ENCODE assay signal across 17 cellular contexts in the genomic region with DNA sequence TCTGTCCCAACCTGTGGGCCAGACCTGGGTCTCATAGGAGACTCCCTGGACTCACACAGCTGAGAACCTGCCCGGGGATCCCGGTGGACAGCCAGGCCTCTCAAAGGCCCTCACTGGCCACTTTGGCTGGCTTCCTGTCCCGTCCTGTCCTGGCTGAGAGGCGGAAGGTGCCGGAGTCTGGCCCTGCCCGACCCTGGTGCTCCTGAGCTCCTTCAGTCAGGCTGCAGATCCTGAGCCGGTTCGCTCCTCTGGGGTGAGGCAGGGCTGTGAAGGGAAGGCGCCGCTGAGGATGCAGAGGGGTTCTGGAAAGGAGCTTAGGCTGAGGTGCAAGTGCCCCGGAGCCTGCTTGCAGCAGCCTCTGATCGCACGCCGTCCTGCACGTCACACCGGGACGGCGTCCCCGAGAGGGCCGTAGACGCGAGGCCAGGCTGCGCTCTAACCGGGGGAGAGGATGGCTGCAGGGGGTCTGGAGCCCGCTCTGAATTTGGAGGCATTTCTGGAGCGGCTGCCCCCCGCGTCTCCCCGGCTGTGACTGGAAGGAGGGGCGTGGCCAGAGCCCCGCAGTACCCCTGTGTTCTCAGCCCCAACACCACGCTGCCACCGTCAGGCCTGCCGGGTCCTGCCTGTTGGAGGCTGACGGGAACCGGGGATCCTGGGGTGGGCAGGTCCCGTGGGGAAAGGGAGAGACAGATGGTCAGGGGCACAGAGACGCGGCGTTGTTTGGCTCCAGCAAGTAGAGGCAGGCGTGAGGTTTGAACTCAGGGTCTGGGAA. TPM values are rescaled to one million over a fixed set of nuclear protein-coding genes. Genes with fewer than 3 reads are reported as not detected.
A peak's percentile ranks its signal among the peaks of the same experiment; 100 is the strongest.
DNase-seq lines count a peak whose midpoint lies in the region; FAIRE-seq and TF ChIP-seq lines count a peak whose summit lies in the region.
"Had no signal": no experiment of that assay in that cellular context is flagged by ENCODE, and none has a peak within 500 bp of the region (broad histone marks: within the 10 kb centered on the region; RNA-seq: fewer than 3 reads in every experiment).

No MANE protein-coding gene starts in this region.

- FAIRE-seq in kidney (lab: Jason Lieb, UNC), result no peak
- FAIRE-seq: H54 had no signal

- H3K36me3 ChIP-seq in BLaER1 (peaks cover 78% of the 10 kb centered on the region), kidney (ENCODE audit: control insufficient read depth in 1 of 2, insufficient read depth in 2 of 2, low read length in 2 of 2) (peaks cover 21 to 38% of the 10 kb centered on the region in 2 donors), SJCRH30 (peaks cover 55% of the 10 kb centered on the region)

- CTCF ChIA-PET in RWPE1 (lab: Yijun Ruan, JAX), result no interaction called here

- H3K9me3 ChIP-seq in BLaER1 (no peaks in the 10 kb centered on the region), kidney (ENCODE audit: control insufficient read depth in 1 of 2, low read length in 2 of 2) (no peaks in the 10 kb centered on the region), SJCRH30 (replicated peaks) (no peaks in the 10 kb centered on the region)

- H3K4me1 ChIP-seq in BLaER1 (peaks cover 15% of the 10 kb centered on the region), kidney (ENCODE audit: control insufficient read depth in 1 of 2, insufficient read depth in 1 of 2, low read depth in 1 of 2, low read length in 2 of 2) (peaks cover 11 to 13% of the 10 kb centered on the region in 2 donors), SJCRH30 (peaks cover 7% of the 10 kb centered on the region; the same call in 1 of the 2 replicates)

- H3K4me2 ChIP-seq in BLaER1, result no peak overlapping the region

- peaks cover 94% of the 10 kb centered on the region for H4K20me1 ChIP-seq in BLaER1

- intact Hi-C loops in kidney (cut with DNase I), result no loop called here

- H3K4me3 ChIP-seq in BLaER1 (no peak overlapping the region), kidney (ENCODE audit: low read length in 2 of 2) (no peak overlapping the region), SJCRH30 (no peak overlapping the region)

- peak overlapping the region; percentile 34; the same call in 1 of the 2 replicates for H3K9ac ChIP-seq in BLaER1
- H3K9ac ChIP-seq in kidney (ENCODE audit: low read length in 2 of 2), result no peak overlapping the region

- DNase-seq in D341Med (ENCODE audit: low spot score) (peak; percentile 58), RWPE1 (ENCODE audit: low spot score) (no peak), kidney (peak; percentile 71), SJCRH30 (no peak), substantia nigra (lab: John Stamatoyannopoulos, UW) (no peak)
- no peak for DNase-seq in activated CD4-positive, alpha-beta T cell treated with anti-CD3 and anti-CD28 coated beads for 1 hour
- DNase-seq: ACHN; CD8-positive, alpha-beta memory T cell; DMS153; EL; NCI-H1436 treated with DMSO at 0.1 percent for 48 hours; NCI-H345; NCI-H526 treated with DMSO at 0.1 percent for 48 hours; OCI-M1; RPMI8226 had no signal

- TF ChIP-seq CTCF in RWPE1 (conservative IDR thresholded peaks at IDR 0.05; ENCODE audit: low read depth), result no peak
- TF ChIP-seq CTCF in kidney (IDR thresholded peaks at IDR 0.05; ENCODE audit: borderline replicate concordance, extremely low read depth, insufficient read depth), result no peak

- POLR2A ChIA-PET in RWPE1 (lab: Yijun Ruan, JAX; ENCODE audit: low non-redundant PET), result no interaction called here

- H3K27ac ChIP-seq in BLaER1 (no peak overlapping the region), RWPE1 (peak overlapping the region; percentile 91), kidney (ENCODE audit: low read depth in 2 of 2, low read length in 2 of 2) (no peak overlapping the region), SJCRH30 (no peak overlapping the region), substantia nigra (ENCODE audit: low read depth, low read length, poor library complexity, severe bottlenecking) (no peak overlapping the region)

- H3K27me3 ChIP-seq in BLaER1 (no peaks in the 10 kb centered on the region), SJCRH30 (no peaks in the 10 kb centered on the region)

RNA-seq across cellular contexts. Expression of a gene that starts 4.1 kb away (rescaled TPM):
- total RNA-seq in kidney, result 95.3 TPM
- polyA plus RNA-seq in kidney (ENCODE audit: insufficient read depth, low read depth, low replicate concordance), result 85.5 TPM
- total RNA-seq in SJCRH30 (2014; rRNA removed; shearing (Covaris generic)), result 88.6 and 103 TPM in 2 replicates

RNA-seq across cellular contexts. Expression of a gene that starts 4.4 kb away (rescaled TPM):
- total RNA-seq in kidney, result 34.7 TPM
- polyA plus RNA-seq in kidney (ENCODE audit: insufficient read depth, low read depth, low replicate concordance), result 76.1 TPM
- 83.7 and 89.9 TPM in 2 replicates for total RNA-seq in SJCRH30 (2014; rRNA removed; shearing (Covaris generic))

RNA-seq across cellular contexts. Expression of a gene that starts 15.2 kb away (rescaled TPM):
- 52.4 TPM for total RNA-seq in kidney
- polyA plus RNA-seq in kidney (ENCODE audit: insufficient read depth, low read depth, low replicate concordance), result 251 TPM
- 93.7 and 128 TPM in 2 replicates for total RNA-seq in SJCRH30 (2014; rRNA removed; shearing (Covaris generic))

RNA-seq across cellular contexts. Expression of a gene that starts 21.4 kb away (rescaled TPM):
- 18.8 TPM for total RNA-seq in kidney
- polyA plus RNA-seq in kidney (ENCODE audit: insufficient read depth, low read depth, low replicate concordance), result 14.7 TPM
- 50.3 and 52.8 TPM in 2 replicates for total RNA-seq in SJCRH30 (2014; rRNA removed; shearing (Covaris generic))

RNA-seq across cellular contexts. Expression of a gene that starts 21.6 kb away (rescaled TPM):
- total RNA-seq in kidney, result 28.2 TPM
- polyA plus RNA-seq in kidney (ENCODE audit: insufficient read depth, low read depth, low replicate concordance), result 51.9 TPM
- total RNA-seq in SJCRH30 (2014; rRNA removed; shearing (Covaris generic)), result 26.7 and 28.4 TPM in 2 replicates

Comparison
In these comparisons a context has a peak if more than half of its experiments do, and no peak if none do; other contexts are left out.
1. DNase-seq: peak in D341Med (single experiment) and kidney (single experiment); none in RWPE1 (single experiment), SJCRH30 (0 of 2), activated CD4-positive, alpha-beta T cell treated with anti-CD3 and anti-CD28 coated beads for 1 hour (single experiment) and substantia nigra (0 of 49).